6 cellular contexts compared by ENCODE assay signal in the genomic region with DNA sequence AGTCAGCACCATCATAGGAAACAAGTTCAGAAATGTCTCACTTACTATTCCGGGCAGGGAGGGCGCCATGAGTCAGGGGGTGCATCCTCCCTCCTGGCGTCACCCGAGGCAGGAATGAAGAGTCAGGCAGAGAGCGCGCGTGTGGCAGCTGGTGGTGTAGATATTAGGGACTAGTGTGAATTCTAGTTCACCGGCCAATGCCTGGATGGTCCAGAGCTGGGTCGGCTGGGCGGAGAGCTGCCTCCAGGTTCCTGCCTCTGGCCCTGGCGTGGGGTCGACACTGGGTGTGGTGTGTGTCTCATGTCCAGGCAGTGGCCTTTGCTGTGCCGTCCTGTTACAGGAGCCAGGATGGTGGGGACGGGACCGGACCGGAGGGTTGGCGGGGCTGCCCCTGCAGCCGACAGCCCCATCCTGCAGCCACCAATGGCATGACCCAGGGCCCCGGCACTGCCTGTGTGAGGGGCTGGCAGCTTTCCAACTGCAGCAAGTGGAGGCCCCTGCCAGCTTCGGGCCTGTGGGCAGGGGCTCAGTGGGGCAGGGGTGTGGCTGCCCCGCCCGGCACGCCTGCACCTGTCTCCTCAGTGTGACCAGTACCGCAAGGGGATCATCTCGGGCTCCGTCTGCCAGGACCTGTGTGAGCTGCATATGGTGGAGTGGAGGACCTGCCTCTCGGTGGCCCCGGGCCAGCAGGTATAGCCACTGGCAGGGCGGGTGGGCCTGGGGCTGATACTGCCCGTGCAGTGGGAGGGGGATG. TPM values are rescaled to one million over a fixed set of nuclear protein-coding genes. Genes with fewer than 3 reads are reported as not detected.
DNase-seq lines count a peak whose midpoint lies in the region; ATAC-seq and TF ChIP-seq lines count a peak whose summit lies in the region.

No MANE protein-coding gene starts in this region.

- ATAC-seq in Panc1: peak; percentile 12
- peak; percentile 46 to 58 for ATAC-seq in right cardiac atrium
- ATAC-seq in GM19452 (IDR thresholded peaks at IDR 0.05; ENCODE audit: unreplicated experiment): no peak

- in situ Hi-C loops in Panc1 (cut with HindIII; ENCODE audit: low pct_unique_long_range_greater_than_20kb, low sequenced_read_pairs): no loop called here

- POLR2A ChIA-PET in Panc1 (lab: Charles Lee): no interaction called here

- H3K27ac ChIP-seq in Panc1 (ENCODE audit: low read length) (no peak overlapping the region), right cardiac atrium (ENCODE audit: low read length) (peak overlapping the region; percentile 40), stomach (peak overlapping the region in 2 of 5 donors; percentile 5 to 54)

- no peaks in the 10 kb centered on the region for H3K27me3 ChIP-seq in Panc1 (ENCODE audit: control insufficient read depth, insufficient read depth, low read length)
- H3K27me3 ChIP-seq in right cardiac atrium (ENCODE audit: control insufficient read depth, insufficient read depth): no peaks in the 10 kb centered on the region
- peaks cover 0 to 2% (median 0%) of the 10 kb centered on the region in 3 donors for H3K27me3 ChIP-seq in stomach

- BruUV-seq in Panc1 (replicated peaks; lab: Mats Ljungman, UMichigan): no TSS peak

- H3K36me3 ChIP-seq in Panc1 (ENCODE audit: control insufficient read depth, insufficient read depth, low read length) (peaks cover 6% of the 10 kb centered on the region; the same call in 1 of the 2 replicates), stomach (peaks cover 37 to 56% (median 55%) of the 10 kb centered on the region in 4 donors)

- H3K4me3 ChIP-seq in Panc1 (ENCODE audit: low read depth in 2 of 2, low read length in 2 of 2): no peak overlapping the region
- no peak overlapping the region for H3K4me3 ChIP-seq in right cardiac atrium (ENCODE audit: low read length)
- no peak overlapping the region for H3K4me3 ChIP-seq in stomach

- no peak for TF ChIP-seq EP300 in stomach (IDR thresholded peaks at IDR 0.05)

- CTCF ChIA-PET in Panc1 (lab: Charles Lee): interaction anchor here (0.7 kb wide), 1 partner anchor 27 kb away, joined by 3 read pairs; no protein-coding TSS in a partner anchor

- WGBS in right cardiac atrium: 46% methylated on average over 30 of the region's 30 CpGs
- WGBS in stomach, 5 donors: 59 to 71% (median 63%) methylated on average over 9 to 30 of the region's 30 CpGs

- TF ChIP-seq CTCF in Panc1 (IDR thresholded peaks at IDR 0.05): no peak
- no peak for TF ChIP-seq CTCF in stomach (IDR thresholded peaks at IDR 0.05)

- H3K9me3 ChIP-seq in Panc1 (ENCODE audit: control insufficient read depth, insufficient read depth, low read depth, low read length) (no peaks in the 10 kb centered on the region), right cardiac atrium (ENCODE audit: control insufficient read depth, low read length) (no peaks in the 10 kb centered on the region), stomach (no peaks in the 10 kb centered on the region)

- no peak for TF ChIP-seq POLR2A in stomach (IDR thresholded peaks at IDR 0.05)

- DNase-seq in Daoy (ENCODE audit: low read depth) (peak; percentile 87), Panc1 (ENCODE audit: low read depth, low spot score) (no peak), right cardiac atrium (peak; percentile 80 to 83 (median 81)), stomach (no peak), DMS153 (lab: John Stamatoyannopoulos, UW) (no peak)

- intact Hi-C loops in Panc1 (cut with micrococcal nuclease; ENCODE audit: unreplicated experiment) (no loop called here), right cardiac atrium (cut with DNase I) (no loop called here), stomach (cut with DNase I; ENCODE audit: low total_unique reads) (no loop called here)

- H3K4me1 ChIP-seq in Panc1 (ENCODE audit: control insufficient read depth, insufficient read depth, low read length) (peaks cover 38% of the 10 kb centered on the region), right cardiac atrium (ENCODE audit: control insufficient read depth, insufficient read depth, low read length) (peaks cover 10% of the 10 kb centered on the region), stomach (peaks cover 30 to 74% (median 61%) of the 10 kb centered on the region in 4 donors)

RNA-seq across cellular contexts. Expression of a gene that starts 9.1 kb away (rescaled TPM):
- total RNA-seq in Daoy (2014; rRNA removed; shearing (Covaris generic)): 6.6 and 6.8 TPM in 2 replicates
- total RNA-seq in Panc1 (2021; ENCODE audit: unreplicated experiment) (10.6 TPM), right cardiac atrium (10 to 100 TPM; 34.2 to 40.8 (median 36.4) TPM), stomach (10 to 100 TPM in 1 of 5 donors, 1 to 10 TPM in 2, under 1 TPM in 1, not detected in 1; 0.45 to 10.4 (median 5.8) TPM)
- polyA plus RNA-seq in Panc1 (2012; ENCODE audit: insufficient read length): 26.9 TPM
- polyA plus RNA-seq in right cardiac atrium (42.7 TPM), stomach (1 to 10 TPM; 1.6 to 4.7 (median 4.0) TPM)

RNA-seq across cellular contexts. Expression of a gene that starts 21.2 kb away (rescaled TPM):
- not detected in 2 replicates for total RNA-seq in Daoy (2014; rRNA removed; shearing (Covaris generic))
- not detected for total RNA-seq in Panc1 (2021; ENCODE audit: unreplicated experiment)
- not detected for polyA plus RNA-seq in Panc1 (2012; ENCODE audit: insufficient read length)
- 10 to 100 TPM in 1 of 4 donors, 1 to 10 TPM in 3; 4.5 to 14.1 (median 7.7) TPM for total RNA-seq in right cardiac atrium
- 14.7 TPM for polyA plus RNA-seq in right cardiac atrium
- 10 to 100 TPM in 1 of 5 donors, 1 to 10 TPM in 3, under 1 TPM in 1; 0.58 to 25.5 (median 4.9) TPM for total RNA-seq in stomach
- polyA plus RNA-seq in stomach: 10 to 100 TPM in 2 of 3 donors, 1 to 10 TPM in 1; 7.7 to 18.4 (median 10.2) TPM

RNA-seq across cellular contexts. Expression of a gene that starts 26.8 kb away (rescaled TPM):
- not detected in 2 replicates for total RNA-seq in Daoy (2014; rRNA removed; shearing (Covaris generic))
- total RNA-seq in Panc1 (2021; ENCODE audit: unreplicated experiment): not detected
- not detected for polyA plus RNA-seq in Panc1 (2012; ENCODE audit: insufficient read length)
- 10 to 100 TPM in 3 of 4 donors, 1 to 10 TPM in 1; 8.3 to 22.8 (median 16.9) TPM for total RNA-seq in right cardiac atrium
- 41.0 TPM for polyA plus RNA-seq in right cardiac atrium
- total RNA-seq in stomach: 10 to 100 TPM in 2 of 5 donors, 1 to 10 TPM in 1, not detected in 2; 7.0 to 31.2 (median 12.5) TPM
- 10 to 100 TPM; 18.8 to 23.2 (median 19.5) TPM for polyA plus RNA-seq in stomach

RNA-seq across cellular contexts. Expression of a gene that starts 34.3 kb away (rescaled TPM):
- 46.5 and 51.3 TPM in 2 replicates for total RNA-seq in Daoy (2014; rRNA removed; shearing (Covaris generic))
- total RNA-seq in Panc1 (2021; ENCODE audit: unreplicated experiment) (77.9 TPM), right cardiac atrium (10 to 100 TPM; 63.0 to 92.0 (median 70.2) TPM), stomach (100 to 1,000 TPM in 2 of 5 donors, 10 to 100 TPM in 3; 49.6 to 135 (median 68.8) TPM)
- polyA plus RNA-seq in Panc1 (2012; ENCODE audit: insufficient read length): 118 TPM
- polyA plus RNA-seq in right cardiac atrium (149 TPM), stomach (10 to 100 TPM; 32.7 to 88.7 (median 75.1) TPM)

RNA-seq across cellular contexts. Expression of a gene that starts 36.5 kb away (rescaled TPM):
- not detected in 2 replicates for total RNA-seq in Daoy (2014; rRNA removed; shearing (Covaris generic))
- total RNA-seq in Panc1 (2021; ENCODE audit: unreplicated experiment) (not detected), right cardiac atrium (not detected), stomach (not detected)
- not detected for polyA plus RNA-seq in Panc1 (2012; ENCODE audit: insufficient read length)
- polyA plus RNA-seq in right cardiac atrium (not detected), stomach (not detected)

Comparison
In these comparisons a context has a peak if more than half of its experiments do, and no peak if none do; other contexts are left out.
1. DNase-seq: peak in Daoy (single experiment) and right cardiac atrium (3 of 3); none in Panc1 (single experiment), stomach (single experiment) and DMS153 (single experiment).